In genomic region chr6:117493470-117493869, GRCh38 we compare ENCODE assay signal across 1 cellular context.
TF ChIP-seq lines count a peak whose summit lies in the region.

No MANE protein-coding gene starts in this region.

TF ChIP-seq in HepG2, 621 proteins besides CTCF, POLR2A, EP300 and RAD21:
- TF ChIP-seq NCOA2 (CRISPR knock-in tag; IDR thresholded peaks at IDR 0.05) (no peak), PRDM10 (CRISPR knock-in tag; IDR thresholded peaks at IDR 0.05; ENCODE audit: low read depth) (no peak), ZNF574 (CRISPR knock-in tag; IDR thresholded peaks at IDR 0.05) (no peak), ATAD3A (CRISPR knock-in tag; IDR thresholded peaks at IDR 0.05) (no peak), USF2 (IDR thresholded peaks at IDR 0.05; ENCODE audit: low read depth, low read length) (no peak), USF2 (CRISPR knock-in tag; IDR thresholded peaks at IDR 0.05; ENCODE audit: borderline replicate concordance) (no peak), RCOR2 (CRISPR knock-in tag; IDR thresholded peaks at IDR 0.05) (0 out of 2 replicates have a peak, but pooled peaks have one; percentile 48), KDM1A (CRISPR knock-in tag; IDR thresholded peaks at IDR 0.05) (0 out of 2 replicates have a peak, but pooled peaks have one; percentile 52), ZNF629 (CRISPR knock-in tag; conservative IDR thresholded peaks at IDR 0.05) (peak; percentile 93)
